In genomic region chr15:74095610-74096009, GRCh38 we compare ENCODE assay signal across 4 cellular contexts. TPM values are rescaled to one million over a fixed set of nuclear protein-coding genes. Genes with fewer than 3 reads are reported as not detected.
"Had no signal": no experiment of that assay in that cellular context is flagged by ENCODE, and none has a peak within 500 bp of the region (broad histone marks: within the 10 kb centered on the region; RNA-seq: fewer than 3 reads in every experiment).

No MANE protein-coding gene starts in this region.

RNA-seq across cellular contexts. Expression of gene GOLGA6A, which starts 13.3 kb away (rescaled TPM):
- total RNA-seq: LHCN-M2, M059J, MCF 10A, NCI-H460 had no signal

RNA-seq across cellular contexts. Expression of gene ISLR2, which starts 34.8 kb away (rescaled TPM):
- total RNA-seq: LHCN-M2, MCF 10A, NCI-H460 had no signal
